ENCODE assay signal across 8 cellular contexts in genomic region chr1:112396668-112397025, GRCh38. TPM values are rescaled to one million over a fixed set of nuclear protein-coding genes. Genes with fewer than 3 reads are reported as not detected.
A peak's percentile ranks its signal among the peaks of the same experiment; 100 is the strongest.
DNase-seq lines count a peak whose midpoint lies in the region; ATAC-seq and TF ChIP-seq lines count a peak whose summit lies in the region.

No MANE protein-coding gene starts in this region.

- no peaks in the 10 kb centered on the region for H3K9me3 ChIP-seq in mucosa of rectum (ENCODE audit: control insufficient read depth in 2 of 2, low read length in 2 of 2)

- no TSS peak for BruUV-seq in Calu3 (replicated peaks; lab: Mats Ljungman, UMichigan)

- CTCF ChIA-PET in Calu3 (lab: Charles Lee), result no interaction called here

- no peak for TF ChIP-seq POLR2A in GM18505 (IDR thresholded peaks at IDR 0.05; ENCODE audit: borderline replicate concordance, extremely low read depth, insufficient read depth, insufficient read length)

- H3K4me1 Mint-ChIP-seq in Calu3 (ENCODE audit: low read depth, unreplicated experiment), result peaks cover 33% of the 10 kb centered on the region
- H3K4me1 Mint-ChIP-seq in central memory CD8-positive, alpha-beta T cell, result peaks cover 23% of the 10 kb centered on the region

- peaks cover 36 to 41% of the 10 kb centered on the region in 2 donors for H3K4me1 ChIP-seq in mucosa of rectum (ENCODE audit: control insufficient read depth in 2 of 2, insufficient read depth in 2 of 2, low read length in 2 of 2)

- peaks cover 0 to under 1% of the 10 kb centered on the region in 2 donors for H3K36me3 ChIP-seq in mucosa of rectum (ENCODE audit: control insufficient read depth in 2 of 2, insufficient read depth in 2 of 2, low read length in 2 of 2)

- peak overlapping the region; percentile 99 for H3K27ac Mint-ChIP-seq in Calu3 (ENCODE audit: unreplicated experiment)
- peak overlapping the region; percentile 12 for H3K27ac Mint-ChIP-seq in central memory CD8-positive, alpha-beta T cell (ENCODE audit: low read depth)

- ATAC-seq in central memory CD8-positive, alpha-beta T cell (replicated peaks; ENCODE audit: extremely low read depth, poor library complexity, severe bottlenecking), result no peak
- ATAC-seq in GM19395 (IDR thresholded peaks at IDR 0.05; ENCODE audit: unreplicated experiment) (no peak), GM18505 (IDR thresholded peaks at IDR 0.05; ENCODE audit: unreplicated experiment) (no peak)

- peak overlapping the region; percentile 91 to 97 for H3K4me3 ChIP-seq in mucosa of rectum (ENCODE audit: low read length in 2 of 2)

- DNase-seq in Calu3, result no peak
- peak; percentile 32 for DNase-seq in M059J (ENCODE audit: low read depth)
- no peak for DNase-seq in central memory CD8-positive, alpha-beta T cell (ENCODE audit: low spot score in 2 of 2)
- DNase-seq in UCSD-AML1 (lab: John Stamatoyannopoulos, UW; ENCODE audit: unreplicated experiment), result no peak
- no peak for DNase-seq in T1000 (lab: John Stamatoyannopoulos, UW)

- no peaks in the 10 kb centered on the region for H3K27me3 Mint-ChIP-seq in Calu3 (ENCODE audit: unreplicated experiment)
- H3K27me3 Mint-ChIP-seq in central memory CD8-positive, alpha-beta T cell, result peaks cover 35% of the 10 kb centered on the region

- peak overlapping the region; percentile 95 to 99 for H3K27ac ChIP-seq in mucosa of rectum (ENCODE audit: low read depth in 2 of 2, low read length in 2 of 2)

- intact Hi-C loops in Calu3 (cut with micrococcal nuclease; ENCODE audit: unreplicated experiment), result no loop called here

- H3K4me3 Mint-ChIP-seq in Calu3 (ENCODE audit: low read depth, unreplicated experiment), result peak overlapping the region; percentile 94
- peak overlapping the region; percentile 85 for H3K4me3 Mint-ChIP-seq in central memory CD8-positive, alpha-beta T cell

- no peaks in the 10 kb centered on the region for H3K9me3 Mint-ChIP-seq in Calu3 (ENCODE audit: low read depth, unreplicated experiment)
- H3K9me3 Mint-ChIP-seq in central memory CD8-positive, alpha-beta T cell, result no peaks in the 10 kb centered on the region

- TF ChIP-seq CTCF in Calu3 (IDR thresholded peaks at IDR 0.05; ENCODE audit: unreplicated experiment), result no peak

- H3K27me3 ChIP-seq in mucosa of rectum (ENCODE audit: control insufficient read depth in 2 of 2, insufficient read depth in 2 of 2, low read length in 2 of 2), result no peaks in the 10 kb centered on the region

- H3K36me3 Mint-ChIP-seq in Calu3 (ENCODE audit: insufficient read depth, unreplicated experiment), result peaks cover 50% of the 10 kb centered on the region
- H3K36me3 Mint-ChIP-seq in central memory CD8-positive, alpha-beta T cell (ENCODE audit: insufficient read depth), result peaks cover 1% of the 10 kb centered on the region

- peak overlapping the region; percentile 99 for H3K9ac ChIP-seq in mucosa of rectum (ENCODE audit: low read depth in 1 of 2, low read length in 2 of 2)

RNA-seq across cellular contexts. Expression of gene CTTNBP2NL, which starts 0.6 kb away (rescaled TPM):
- total RNA-seq in Calu3 (2022), result 46.1 and 48.9 TPM in 2 replicates
- total RNA-seq in M059J (2014; rRNA removed; shearing (Covaris generic)), result 13.5 and 17.2 TPM in 2 replicates
